In genomic region chr5:116842514-116842924, GRCh38 we compare ENCODE assay signal across 1 cellular context.
TF ChIP-seq lines count a peak whose summit lies in the region.

No MANE protein-coding gene starts in this region.

TF ChIP-seq in HEK293, 187 proteins besides CTCF, POLR2A, EP300 and RAD21 (continued from another document and continues in another):
- TF ChIP-seq ATF2 (tag by site-specific recombination; IDR thresholded peaks at IDR 0.05; ENCODE audit: low read depth) (peak; percentile 45; the same call in 1 of the 2 replicates), ZNF561 (tag by site-specific recombination; IDR thresholded peaks at IDR 0.05; ENCODE audit: borderline replicate concordance) (peak; percentile 73; the same call in 1 of the 2 replicates), ZNF76 (tag by site-specific recombination; IDR thresholded peaks at IDR 0.05; ENCODE audit: borderline replicate concordance, low read depth) (no peak), KLF10 (tag by site-specific recombination; IDR thresholded peaks at IDR 0.05) (0 out of 2 replicates have a peak, but pooled peaks have one; percentile 18), ZBTB17 (tag by site-specific recombination; IDR thresholded peaks at IDR 0.05) (no peak), ZNF174 (tag by site-specific recombination; IDR thresholded peaks at IDR 0.05) (no peak), ZNF132 (tag by site-specific recombination; IDR thresholded peaks at IDR 0.05; ENCODE audit: borderline replicate concordance) (no peak), ZNF623 (tag by site-specific recombination; IDR thresholded peaks at IDR 0.05) (no peak), ZNF654 (tag by site-specific recombination; IDR thresholded peaks at IDR 0.05; ENCODE audit: low read depth) (no peak), ZXDB (tag by site-specific recombination; IDR thresholded peaks at IDR 0.05) (peak; percentile 87), MEIS1 (CRISPR knock-in tag; IDR thresholded peaks at IDR 0.05; ENCODE audit: borderline replicate concordance) (no peak), PRDM10 (tag by site-specific recombination; IDR thresholded peaks at IDR 0.05) (0 out of 2 replicates have a peak, but pooled peaks have one; percentile 22), ZNF398 (tag by site-specific recombination; IDR thresholded peaks at IDR 0.05) (no peak), BCL11B (tag by site-specific recombination; IDR thresholded peaks at IDR 0.05; ENCODE audit: low read depth) (no peak), ZNF791 (tag by site-specific recombination; IDR thresholded peaks at IDR 0.05) (no peak), INSM2 (tag by site-specific recombination; IDR thresholded peaks at IDR 0.05) (no peak), TCF7L2 (IDR thresholded peaks at IDR 0.05; ENCODE audit: borderline replicate concordance, low read depth, low read length) (peak; percentile 75; the same call in 1 of the 2 replicates), GLI2 (tag by site-specific recombination; IDR thresholded peaks at IDR 0.05; ENCODE audit: borderline replicate concordance, low read depth) (peak; percentile 70; the same call in 1 of the 2 replicates), ZNF549 (tag by site-specific recombination; IDR thresholded peaks at IDR 0.05) (no peak), ZBTB44 (tag by site-specific recombination; IDR thresholded peaks at IDR 0.05) (no peak), ZNF423 (tag by site-specific recombination; IDR thresholded peaks at IDR 0.05) (peak; percentile 13; the same call in 1 of the 2 replicates), ZNF391 (tag by site-specific recombination; IDR thresholded peaks at IDR 0.05; ENCODE audit: borderline replicate concordance, low read depth) (no peak), PRDM6 (tag by site-specific recombination; IDR thresholded peaks at IDR 0.05) (peak; percentile 90), ZNF629 (tag by site-specific recombination; IDR thresholded peaks at IDR 0.05) (peak; percentile 57; the same call in 1 of the 2 replicates), ZNF211 (tag by site-specific recombination; IDR thresholded peaks at IDR 0.05; ENCODE audit: low read depth) (no peak), ZNF140 (tag by site-specific recombination; IDR thresholded peaks at IDR 0.05) (no peak)
- TF ChIP-seq, protein P1, sequence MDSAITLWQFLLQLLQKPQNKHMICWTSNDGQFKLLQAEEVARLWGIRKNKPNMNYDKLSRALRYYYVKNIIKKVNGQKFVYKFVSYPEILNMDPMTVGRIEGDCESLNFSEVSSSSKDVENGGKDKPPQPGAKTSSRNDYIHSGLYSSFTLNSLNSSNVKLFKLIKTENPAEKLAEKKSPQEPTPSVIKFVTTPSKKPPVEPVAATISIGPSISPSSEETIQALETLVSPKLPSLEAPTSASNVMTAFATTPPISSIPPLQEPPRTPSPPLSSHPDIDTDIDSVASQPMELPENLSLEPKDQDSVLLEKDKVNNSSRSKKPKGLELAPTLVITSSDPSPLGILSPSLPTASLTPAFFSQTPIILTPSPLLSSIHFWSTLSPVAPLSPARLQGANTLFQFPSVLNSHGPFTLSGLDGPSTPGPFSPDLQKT (IDR thresholded peaks at IDR 0.05; ENCODE audit: borderline replicate concordance, low read depth, low read length), result no peak
- TF ChIP-seq, protein P2, sequence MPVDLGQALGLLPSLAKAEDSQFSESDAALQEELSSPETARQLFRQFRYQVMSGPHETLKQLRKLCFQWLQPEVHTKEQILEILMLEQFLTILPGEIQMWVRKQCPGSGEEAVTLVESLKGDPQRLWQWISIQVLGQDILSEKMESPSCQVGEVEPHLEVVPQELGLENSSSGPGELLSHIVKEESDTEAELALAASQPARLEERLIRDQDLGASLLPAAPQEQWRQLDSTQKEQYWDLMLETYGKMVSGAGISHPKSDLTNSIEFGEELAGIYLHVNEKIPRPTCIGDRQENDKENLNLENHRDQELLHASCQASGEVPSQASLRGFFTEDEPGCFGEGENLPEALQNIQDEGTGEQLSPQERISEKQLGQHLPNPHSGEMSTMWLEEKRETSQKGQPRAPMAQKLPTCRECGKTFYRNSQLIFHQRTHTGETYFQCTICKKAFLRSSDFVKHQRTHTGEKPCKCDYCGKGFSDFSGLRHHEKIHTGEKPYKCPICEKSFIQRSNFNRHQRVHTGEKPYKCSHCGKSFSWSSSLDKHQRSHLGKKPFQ (tag by site-specific recombination; IDR thresholded peaks at IDR 0.05), result no peak
- TF ChIP-seq, protein P3, sequence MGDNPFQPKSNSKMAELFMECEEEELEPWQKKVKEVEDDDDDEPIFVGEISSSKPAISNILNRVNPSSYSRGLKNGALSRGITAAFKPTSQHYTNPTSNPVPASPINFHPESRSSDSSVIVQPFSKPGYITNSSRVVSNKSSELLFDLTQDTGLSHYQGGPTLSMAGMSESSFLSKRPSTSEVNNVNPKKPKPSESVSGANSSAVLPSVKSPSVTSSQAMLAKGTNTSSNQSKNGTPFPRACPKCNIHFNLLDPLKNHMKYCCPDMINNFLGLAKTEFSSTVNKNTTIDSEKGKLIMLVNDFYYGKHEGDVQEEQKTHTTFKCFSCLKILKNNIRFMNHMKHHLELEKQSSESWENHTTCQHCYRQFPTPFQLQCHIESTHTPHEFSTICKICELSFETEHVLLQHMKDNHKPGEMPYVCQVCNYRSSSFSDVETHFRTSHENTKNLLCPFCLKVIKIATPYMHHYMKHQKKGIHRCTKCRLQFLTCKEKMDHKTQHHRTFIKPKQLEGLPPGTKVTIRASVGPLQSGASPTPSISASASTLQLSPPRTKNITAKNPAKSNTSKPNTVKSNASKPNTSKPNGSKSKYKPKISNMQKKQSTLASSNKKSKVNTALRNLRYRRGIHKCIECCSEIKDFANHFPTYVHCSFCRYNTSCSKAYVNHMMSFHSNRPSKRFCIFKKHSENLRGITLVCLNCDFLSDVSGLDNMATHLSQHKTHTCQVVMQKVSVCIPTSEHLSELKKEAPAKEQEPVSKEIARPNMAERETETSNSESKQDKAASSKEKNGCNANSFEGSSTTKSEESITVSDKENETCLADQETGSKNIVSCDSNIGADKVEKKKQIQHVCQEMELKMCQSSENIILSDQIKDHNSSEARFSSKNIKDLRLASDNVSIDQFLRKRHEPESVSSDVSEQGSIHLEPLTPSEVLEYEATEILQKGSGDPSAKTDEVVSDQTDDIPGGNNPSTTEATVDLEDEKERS (tag by site-specific recombination; IDR thresholded peaks at IDR 0.05), result no peak
- TF ChIP-seq, protein P4, sequence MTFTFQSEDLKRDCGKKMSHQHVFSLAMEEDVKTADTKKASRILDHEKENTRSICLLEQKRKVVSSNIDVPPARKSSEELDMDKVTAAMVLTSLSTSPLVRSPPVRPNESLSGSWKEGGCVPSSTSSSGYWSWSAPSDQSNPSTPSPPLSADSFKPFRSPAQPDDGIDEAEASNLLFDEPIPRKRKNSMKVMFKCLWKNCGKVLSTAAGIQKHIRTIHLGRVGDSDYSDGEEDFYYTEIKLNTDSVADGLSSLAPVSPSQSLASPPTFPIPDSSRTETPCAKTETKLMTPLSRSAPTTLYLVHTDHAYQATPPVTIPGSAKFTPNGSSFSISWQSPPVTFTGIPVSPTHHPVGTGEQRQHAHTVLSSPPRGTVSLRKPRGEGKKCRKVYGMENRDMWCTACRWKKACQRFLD (tag by site-specific recombination; IDR thresholded peaks at IDR 0.05), result no peak
- TF ChIP-seq, protein P5, sequence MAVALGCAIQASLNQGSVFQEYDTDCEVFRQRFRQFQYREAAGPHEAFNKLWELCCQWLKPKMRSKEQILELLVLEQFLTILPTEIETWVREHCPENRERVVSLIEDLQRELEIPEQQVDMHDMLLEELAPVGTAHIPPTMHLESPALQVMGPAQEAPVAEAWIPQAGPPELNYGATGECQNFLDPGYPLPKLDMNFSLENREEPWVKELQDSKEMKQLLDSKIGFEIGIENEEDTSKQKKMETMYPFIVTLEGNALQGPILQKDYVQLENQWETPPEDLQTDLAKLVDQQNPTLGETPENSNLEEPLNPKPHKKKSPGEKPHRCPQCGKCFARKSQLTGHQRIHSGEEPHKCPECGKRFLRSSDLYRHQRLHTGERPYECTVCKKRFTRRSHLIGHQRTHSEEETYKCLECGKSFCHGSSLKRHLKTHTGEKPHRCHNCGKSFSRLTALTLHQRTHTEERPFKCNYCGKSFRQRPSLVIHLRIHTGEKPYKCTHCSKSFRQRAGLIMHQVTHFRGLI (tag by site-specific recombination; IDR thresholded peaks at IDR 0.05), result 0 out of 2 replicates have a peak, but pooled peaks have one; percentile 25
